Comparison of ENCODE assay signal across 16 cellular contexts in the genomic region with DNA sequence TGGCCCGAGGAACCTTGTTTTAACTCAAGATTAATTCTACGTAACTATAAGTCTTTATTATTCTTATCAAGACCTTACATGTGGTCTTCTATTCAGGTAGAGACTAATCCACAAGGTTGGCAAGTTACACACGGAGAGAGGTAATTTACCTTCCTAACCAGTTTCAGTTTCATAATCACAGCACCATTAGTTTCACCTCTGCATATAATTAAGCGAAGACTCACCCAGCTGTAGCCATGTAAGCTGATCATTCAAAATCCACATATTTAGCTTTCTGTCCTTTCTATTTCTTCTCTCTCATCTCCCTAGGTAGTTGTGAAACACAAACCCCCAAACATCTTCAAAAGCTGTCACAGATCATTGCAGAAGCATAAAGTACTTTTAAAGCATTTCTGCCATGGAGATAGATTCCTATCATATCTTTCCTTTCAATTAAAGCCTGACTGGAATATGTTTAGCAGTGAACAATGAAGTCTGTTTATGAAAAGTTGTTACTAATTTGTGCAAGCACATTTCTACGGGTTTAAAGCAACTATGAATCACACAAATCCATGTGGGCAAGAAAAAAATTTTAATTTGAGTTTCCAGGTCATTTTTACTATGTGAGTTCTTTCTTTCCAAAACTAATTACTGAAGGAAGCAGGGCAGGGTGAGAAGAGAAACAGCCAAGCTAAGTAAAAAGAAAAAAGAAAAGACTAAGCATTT.
DNase-seq lines count a peak whose midpoint lies in the region; ATAC-seq, FAIRE-seq and TF ChIP-seq lines count a peak whose summit lies in the region.
"Had no signal": no experiment of that assay in that cellular context is flagged by ENCODE, and none has a peak within 500 bp of the region (broad histone marks: within the 10 kb centered on the region; RNA-seq: fewer than 3 reads in every experiment).

No MANE protein-coding gene starts in this region.

- H3K36me3 ChIP-seq in bronchial epithelial cell (ENCODE audit: control insufficient read depth, insufficient read depth, low read length) (no peaks in the 10 kb centered on the region), rectal smooth muscle tissue (ENCODE audit: control insufficient read depth, insufficient read depth, low read length) (no peaks in the 10 kb centered on the region)

- no peaks in the 10 kb centered on the region for H3K36me3 Mint-ChIP-seq in type B pancreatic cell
- H3K36me3 Mint-ChIP-seq in activated T-helper 1 cell treated with anti-CD3 and anti-CD28 coated beads, Interleukin-12 subunit alpha, Interleukin-12 subunit beta, Interleukin-2, Interleukin-4 antibody, amounts not matched to agents 30 ng/mL and 10 ng/mL and 1 ng/mL, durations not matched to agents 14 hours and 24 hours and 36 hours (ENCODE audit: low read depth), result no peaks in the 10 kb centered on the region
- H3K36me3 Mint-ChIP-seq: activated naive CD8-positive, alpha-beta T cell; CD14-positive monocyte; natural killer cell had no signal

- no peak overlapping the region for H3K27ac Mint-ChIP-seq in type B pancreatic cell
- no peak overlapping the region for H3K27ac Mint-ChIP-seq in activated T-helper 1 cell treated with anti-CD3 and anti-CD28 coated beads, Interleukin-12 subunit alpha, Interleukin-12 subunit beta, Interleukin-2, Interleukin-4 antibody, amounts not matched to agents 30 ng/mL and 10 ng/mL and 1 ng/mL, durations not matched to agents 14 hours and 24 hours and 36 hours
- H3K27ac Mint-ChIP-seq: activated naive CD8-positive, alpha-beta T cell; CD14-positive monocyte; natural killer cell had no signal

- peaks cover 6% of the 10 kb centered on the region for H3K9me3 Mint-ChIP-seq in type B pancreatic cell
- no peaks in the 10 kb centered on the region for H3K9me3 Mint-ChIP-seq in activated T-helper 1 cell treated with anti-CD3 and anti-CD28 coated beads, Interleukin-12 subunit alpha, Interleukin-12 subunit beta, Interleukin-2, Interleukin-4 antibody, amounts not matched to agents 30 ng/mL and 10 ng/mL and 1 ng/mL, durations not matched to agents 14 hours and 24 hours and 36 hours

- H3K27me3 Mint-ChIP-seq in type B pancreatic cell, result no peaks in the 10 kb centered on the region
- no peaks in the 10 kb centered on the region for H3K27me3 Mint-ChIP-seq in activated T-helper 1 cell treated with anti-CD3 and anti-CD28 coated beads, Interleukin-12 subunit alpha, Interleukin-12 subunit beta, Interleukin-2, Interleukin-4 antibody, amounts not matched to agents 30 ng/mL and 10 ng/mL and 1 ng/mL, durations not matched to agents 14 hours and 24 hours and 36 hours (ENCODE audit: insufficient read depth)

- H3K4me1 ChIP-seq in rectal smooth muscle tissue (ENCODE audit: control insufficient read depth, insufficient read depth, low read length), result peaks cover 10% of the 10 kb centered on the region

- H3K4me3 ChIP-seq in bronchial epithelial cell (ENCODE audit: low read depth, low read length), result no peak overlapping the region
- no peak overlapping the region for H3K4me3 ChIP-seq in rectal smooth muscle tissue (ENCODE audit: low read length)
- H3K4me3 ChIP-seq: dorsolateral prefrontal cortex, SK-N-MC had no signal

- intact Hi-C loops in activated T-helper 1 cell treated with anti-CD3 and anti-CD28 coated beads, Interleukin-12 subunit alpha, Interleukin-12 subunit beta, Interleukin-2, Interleukin-4 antibody, amounts not matched to agents 30 ng/mL and 10 ng/mL and 1 ng/mL, durations not matched to agents 14 hours and 24 hours and 36 hours (cut with micrococcal nuclease), result no loop called here

- TF ChIP-seq CTCF in bronchial epithelial cell (IDR thresholded peaks at IDR 0.05; ENCODE audit: insufficient read depth, low read length, severe bottlenecking) (no peak), type B pancreatic cell (conservative IDR thresholded peaks at IDR 0.05) (no peak)

- H3K27ac ChIP-seq in rectal smooth muscle tissue (ENCODE audit: low read depth, low read length), result peak overlapping the region; percentile 46
- H3K27ac ChIP-seq: dorsolateral prefrontal cortex, SK-N-MC had no signal

- H3K4me1 Mint-ChIP-seq in type B pancreatic cell (ENCODE audit: unreplicated experiment), result peaks cover 7% of the 10 kb centered on the region
- H3K4me1 Mint-ChIP-seq in activated T-helper 1 cell treated with anti-CD3 and anti-CD28 coated beads, Interleukin-12 subunit alpha, Interleukin-12 subunit beta, Interleukin-2, Interleukin-4 antibody, amounts not matched to agents 30 ng/mL and 10 ng/mL and 1 ng/mL, durations not matched to agents 14 hours and 24 hours and 36 hours (ENCODE audit: low read depth), result no peaks in the 10 kb centered on the region
- H3K4me1 Mint-ChIP-seq: CD14-positive monocyte, natural killer cell had no signal

- DNase-seq in bronchial epithelial cell (ENCODE audit: low read depth), result peak; percentile 34
- no peak for DNase-seq in type B pancreatic cell (ENCODE audit: extremely low spot score, unreplicated experiment)
- DNase-seq in activated T-helper 1 cell treated with anti-CD3 and anti-CD28 coated beads, Interleukin-12 subunit alpha, Interleukin-12 subunit beta, Interleukin-2, Interleukin-4 antibody, amounts not matched to agents 30 ng/mL and 10 ng/mL and 1 ng/mL, durations not matched to agents 14 hours and 24 hours and 36 hours (ENCODE audit: low spot score), result no peak
- DNase-seq in midbrain (lab: John Stamatoyannopoulos, UW), result no peak
- DNase-seq in NCI-H1417 treated with DMSO at 0.1 percent for 48 hours (lab: John Stamatoyannopoulos, UW), result no peak
- DNase-seq: activated CD4-positive, alpha-beta T cell treated with anti-CD3 and anti-CD28 coated beads for 48 hours; dorsolateral prefrontal cortex; natural killer cell; NCI-H510A treated with DMSO at 0.1 percent for 48 hours; stimulated activated naive CD4-positive, alpha-beta T cell had no signal

- H3K9ac ChIP-seq in rectal smooth muscle tissue (ENCODE audit: low read length), result no peak overlapping the region

- FAIRE-seq in bronchial epithelial cell (lab: Jason Lieb, UNC), result no peak

- ATAC-seq in GM18867 (IDR thresholded peaks at IDR 0.05; ENCODE audit: unreplicated experiment), result peak; percentile 97
- peak; percentile 83 for ATAC-seq in HG03175 (IDR thresholded peaks at IDR 0.05; ENCODE audit: unreplicated experiment)
- ATAC-seq: natural killer cell had no signal

- H3K4me3 Mint-ChIP-seq in type B pancreatic cell, result no peak overlapping the region
- no peak overlapping the region for H3K4me3 Mint-ChIP-seq in activated T-helper 1 cell treated with anti-CD3 and anti-CD28 coated beads, Interleukin-12 subunit alpha, Interleukin-12 subunit beta, Interleukin-2, Interleukin-4 antibody, amounts not matched to agents 30 ng/mL and 10 ng/mL and 1 ng/mL, durations not matched to agents 14 hours and 24 hours and 36 hours
- H3K4me3 Mint-ChIP-seq: activated naive CD8-positive, alpha-beta T cell; CD14-positive monocyte; natural killer cell had no signal

- H3K27me3 ChIP-seq in bronchial epithelial cell (ENCODE audit: control insufficient read depth, insufficient read depth, low read length) (no peaks in the 10 kb centered on the region), rectal smooth muscle tissue (ENCODE audit: control insufficient read depth, insufficient read depth, low read length) (no peaks in the 10 kb centered on the region)
- H3K27me3 ChIP-seq: dorsolateral prefrontal cortex had no signal
